In genomic region chr1:96544051-96544830, GRCh38 we compare ENCODE assay signal across 19 cellular contexts.
"Had no signal": no experiment of that assay in that cellular context is flagged by ENCODE, and none has a peak within 500 bp of the region (broad histone marks: within the 10 kb centered on the region; RNA-seq: fewer than 3 reads in every experiment).

No MANE protein-coding gene starts in this region.

- H3K4me3 ChIP-seq: esophagus squamous epithelium, heart left ventricle, smooth muscle cell, tibial artery, upper lobe of right lung, vagina had no signal

- H3K27me3 ChIP-seq: esophagus squamous epithelium, heart left ventricle, tibial artery, upper lobe of right lung, vagina had no signal

- H3K27ac ChIP-seq: esophagus squamous epithelium, heart left ventricle, tibial artery, upper lobe of right lung, vagina had no signal

- H3K36me3 Mint-ChIP-seq: naive thymus-derived CD4-positive, alpha-beta T cell; stimulated activated effector memory CD8-positive, alpha-beta T cell treated with anti-CD3 and anti-CD28 coated beads, Interleukin-12 subunit alpha, Interleukin-12 subunit beta, amount 100 ng/mL, for 72 hours had no signal

- H3K27me3 Mint-ChIP-seq: dendritic cell treated with granulocyte-macrophage colony-stimulating factor and Interleukin-4, amounts not matched to agents 40 ng/mL and 50 ng/mL, for 4 days; stimulated activated naive CD8-positive, alpha-beta T cell treated with anti-CD3 and anti-CD28 coated beads, Interleukin-15, Interleukin-2, amounts not matched to agents 100 ng/mL and 50 ng/mL, for 24 hours had no signal

- H3K36me3 ChIP-seq: esophagus squamous epithelium, heart left ventricle, tibial artery, upper lobe of right lung, vagina had no signal

- DNase-seq: effector memory CD8-positive, alpha-beta T cell; esophagus squamous epithelium; foreskin melanocyte; heart left ventricle; hippocampal formation; kidney glomerular epithelial cell; naive thymus-derived CD4-positive, alpha-beta T cell; nephron progenitor cell; posterior cingulate gyrus; right cardiac atrium; stimulated activated CD4-positive, alpha-beta T cell treated with anti-CD3 and anti-CD28 coated beads, Interleukin-2, amount 100 ng/mL, for 48 hours; stimulated activated CD8-positive, alpha-beta memory T cell treated with anti-CD3 and anti-CD28 coated beads, Interleukin-4, amount 100 ng/mL, for 48 hours; tibial artery; upper lobe of right lung had no signal

- H3K27ac Mint-ChIP-seq: dendritic cell treated with granulocyte-macrophage colony-stimulating factor and Interleukin-4, amounts not matched to agents 40 ng/mL and 50 ng/mL, for 4 days; effector memory CD8-positive, alpha-beta T cell; naive thymus-derived CD4-positive, alpha-beta T cell; nephron progenitor cell; stimulated activated effector memory CD8-positive, alpha-beta T cell treated with anti-CD3 and anti-CD28 coated beads, Interleukin-12 subunit alpha, Interleukin-12 subunit beta, amount 100 ng/mL, for 72 hours; stimulated activated naive CD8-positive, alpha-beta T cell treated with anti-CD3 and anti-CD28 coated beads, Interleukin-15, Interleukin-2, amounts not matched to agents 100 ng/mL and 50 ng/mL, for 24 hours had no signal

- H3K9me3 ChIP-seq: esophagus squamous epithelium, heart left ventricle, tibial artery, upper lobe of right lung, vagina had no signal

- H3K4me1 ChIP-seq: esophagus squamous epithelium, upper lobe of right lung had no signal

- H3K4me1 Mint-ChIP-seq: naive thymus-derived CD4-positive, alpha-beta T cell; stimulated activated effector memory CD8-positive, alpha-beta T cell treated with anti-CD3 and anti-CD28 coated beads, Interleukin-12 subunit alpha, Interleukin-12 subunit beta, amount 100 ng/mL, for 72 hours had no signal

- H3K4me3 Mint-ChIP-seq: dendritic cell treated with granulocyte-macrophage colony-stimulating factor and Interleukin-4, amounts not matched to agents 40 ng/mL and 50 ng/mL, for 4 days; effector memory CD8-positive, alpha-beta T cell; naive thymus-derived CD4-positive, alpha-beta T cell; nephron progenitor cell; stimulated activated effector memory CD8-positive, alpha-beta T cell treated with anti-CD3 and anti-CD28 coated beads, Interleukin-12 subunit alpha, Interleukin-12 subunit beta, amount 100 ng/mL, for 72 hours; stimulated activated naive CD8-positive, alpha-beta T cell treated with anti-CD3 and anti-CD28 coated beads, Interleukin-15, Interleukin-2, amounts not matched to agents 100 ng/mL and 50 ng/mL, for 24 hours had no signal

- H3K9me3 Mint-ChIP-seq: dendritic cell treated with granulocyte-macrophage colony-stimulating factor and Interleukin-4, amounts not matched to agents 40 ng/mL and 50 ng/mL, for 4 days; effector memory CD8-positive, alpha-beta T cell; nephron progenitor cell; stimulated activated naive CD8-positive, alpha-beta T cell treated with anti-CD3 and anti-CD28 coated beads, Interleukin-15, Interleukin-2, amounts not matched to agents 100 ng/mL and 50 ng/mL, for 24 hours had no signal

- ATAC-seq: effector memory CD8-positive, alpha-beta T cell; heart left ventricle; naive thymus-derived CD4-positive, alpha-beta T cell; right cardiac atrium; stimulated activated effector memory CD8-positive, alpha-beta T cell treated with anti-CD3 and anti-CD28 coated beads, Interleukin-12 subunit alpha, Interleukin-12 subunit beta, amount 100 ng/mL, for 72 hours; upper lobe of right lung had no signal
